In genomic region chr10:101400529-101400928, GRCh38 we compare ENCODE assay signal across 14 cellular contexts.
"Had no signal": no experiment of that assay in that cellular context is flagged by ENCODE, and none has a peak within 500 bp of the region (broad histone marks: within the 10 kb centered on the region; RNA-seq: fewer than 3 reads in every experiment).

No MANE protein-coding gene starts in this region.

- ATAC-seq: heart left ventricle had no signal

- H3K27ac ChIP-seq: esophagus muscularis mucosa, heart left ventricle, left ventricle myocardium inferior, ovary, thoracic aorta had no signal

- H3K4me3 ChIP-seq: esophagus muscularis mucosa, heart left ventricle, left ventricle myocardium inferior, ovary, thoracic aorta had no signal

- H3K4me1 Mint-ChIP-seq: nephron progenitor cell had no signal

- H3K9me3 ChIP-seq: esophagus muscularis mucosa, heart left ventricle, left ventricle myocardium inferior, ovary, thoracic aorta had no signal

- H3K9me3 Mint-ChIP-seq: nephron progenitor cell; stimulated activated naive CD8-positive, alpha-beta T cell treated with anti-CD3 and anti-CD28 coated beads, Interleukin-15, Interleukin-2, amounts not matched to agents 100 ng/mL and 50 ng/mL, for 24 hours had no signal

- H3K4me3 Mint-ChIP-seq: activated naive CD8-positive, alpha-beta T cell; nephron progenitor cell; stimulated activated naive CD8-positive, alpha-beta T cell treated with anti-CD3 and anti-CD28 coated beads, Interleukin-15, Interleukin-2, amounts not matched to agents 100 ng/mL and 50 ng/mL, for 24 hours had no signal

- H3K27me3 ChIP-seq: esophagus muscularis mucosa, heart left ventricle, ovary had no signal

- H3K27me3 Mint-ChIP-seq: activated naive CD8-positive, alpha-beta T cell; stimulated activated naive CD8-positive, alpha-beta T cell treated with anti-CD3 and anti-CD28 coated beads, Interleukin-15, Interleukin-2, amounts not matched to agents 100 ng/mL and 50 ng/mL, for 24 hours had no signal

- DNase-seq: activated CD4-positive, CD25-positive, alpha-beta regulatory T cell; activated effector memory CD4-positive, alpha-beta T cell treated with Interleukin-2 at 50 U/mL for 16 hours; activated T-cell treated with anti-CD3 and anti-CD28 coated beads, Interleukin-2, amount 50 U/mL, for 1 hour; heart left ventricle; left ventricle myocardium inferior; mesenchymal stem cell; nephron progenitor cell; ovary; stimulated activated CD4-positive, alpha-beta T cell treated with anti-CD3 and anti-CD28 coated beads, Interleukin-15, amount 100 ng/mL, for 24 hours; stimulated activated CD4-positive, alpha-beta T cell treated with anti-CD3 and anti-CD28 coated beads, Interleukin-4, amount 100 ng/mL, for 24 hours had no signal

- H3K27ac Mint-ChIP-seq: activated naive CD8-positive, alpha-beta T cell; nephron progenitor cell; stimulated activated naive CD8-positive, alpha-beta T cell treated with anti-CD3 and anti-CD28 coated beads, Interleukin-15, Interleukin-2, amounts not matched to agents 100 ng/mL and 50 ng/mL, for 24 hours had no signal

- H3K36me3 ChIP-seq: esophagus muscularis mucosa, left ventricle myocardium inferior, ovary, thoracic aorta had no signal
